ENCODE assay signal across 2 cellular contexts in genomic region chr2:160928854-160929301, GRCh38.
TF ChIP-seq lines count a peak whose summit lies in the region.

No MANE protein-coding gene starts in this region.

TF ChIP-seq in SK-N-SH treated with all-trans-retinoic acid at 6 μM for 48 hours, 23 proteins besides CTCF, POLR2A, EP300 and RAD21 (continued from another document):
- TF ChIP-seq TSHZ2 (CRISPR knock-in tag; IDR thresholded peaks at IDR 0.05): no peak
- no peak for TF ChIP-seq ZNF8 (CRISPR knock-in tag; IDR thresholded peaks at IDR 0.05)
- no peak for TF ChIP-seq PATZ1 (CRISPR knock-in tag; IDR thresholded peaks at IDR 0.05; ENCODE audit: borderline replicate concordance)
- TF ChIP-seq ZC3H10 (CRISPR knock-in tag; IDR thresholded peaks at IDR 0.05): no peak

TF ChIP-seq in SK-N-SH, 30 proteins besides CTCF, POLR2A, EP300 and RAD21 (continued from another document):
- no peak for TF ChIP-seq ZBTB33 (IDR thresholded peaks at IDR 0.05; ENCODE audit: borderline replicate concordance, low read depth)
